Comparison of ENCODE assay signal across 17 cellular contexts in the genomic region with DNA sequence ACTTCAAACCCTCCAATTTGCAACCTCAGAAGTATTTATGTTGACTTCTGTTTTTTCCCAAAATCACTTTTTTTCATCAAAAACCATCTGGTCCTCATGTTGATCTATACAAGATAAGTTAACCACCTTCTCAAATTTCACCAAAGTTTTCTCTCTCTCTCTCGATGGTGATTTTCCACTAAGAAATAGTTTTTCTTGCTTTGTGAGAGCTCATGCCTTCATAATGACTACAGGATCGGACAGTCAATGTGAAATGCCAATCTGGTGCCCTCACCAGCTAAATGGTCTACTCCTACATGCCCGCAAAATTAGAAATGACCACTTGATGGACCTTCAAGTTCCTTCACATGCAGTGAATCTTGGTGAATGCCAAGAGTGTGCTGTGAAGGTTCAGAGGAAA. TPM values are rescaled to one million over a fixed set of nuclear protein-coding genes. Genes with fewer than 3 reads are reported as not detected.
"Had no signal": no experiment of that assay in that cellular context is flagged by ENCODE, and none has a peak within 500 bp of the region (broad histone marks: within the 10 kb centered on the region; RNA-seq: fewer than 3 reads in every experiment).

No MANE protein-coding gene starts in this region.

- H3K27me3 ChIP-seq: breast epithelium, gastroesophageal sphincter, pancreas had no signal

- H3K4me2 ChIP-seq: neural progenitor cell had no signal

- H3K9me3 ChIP-seq: breast epithelium, gastroesophageal sphincter, pancreas, thoracic aorta had no signal

- H3K4me3 ChIP-seq: breast epithelium, gastroesophageal sphincter, neural progenitor cell, pancreas, thoracic aorta had no signal

- H3K9ac ChIP-seq: neural progenitor cell had no signal

- H3K36me3 ChIP-seq: breast epithelium, gastroesophageal sphincter, neural progenitor cell, pancreas, thoracic aorta had no signal

- H2AFZ ChIP-seq: neural progenitor cell had no signal

- FAIRE-seq: islet of Langerhans, pancreas had no signal

- DNase-seq: activated CD4-positive, CD25-positive, alpha-beta regulatory T cell treated with anti-CD3 and anti-CD28 coated beads, Interleukin-2, amount 50 U/mL, for 72 hours; activated naive CD8-positive, alpha-beta T cell treated with anti-CD3 and anti-CD28 coated beads for 36 hours; cerebellar nuclear complex; effector memory CD8-positive, alpha-beta T cell; midbrain; naive B cell; pancreas; stimulated activated CD4-positive, alpha-beta T cell treated with anti-CD3 and anti-CD28 coated beads, Interleukin-12 subunit alpha, Interleukin-12 subunit beta, amount 100 ng/mL, for 4 hours; stimulated activated CD4-positive, alpha-beta T cell treated with anti-CD3 and anti-CD28 coated beads, Interleukin-2, amount 100 ng/mL, for 24 hours had no signal

- ATAC-seq: effector memory CD8-positive, alpha-beta T cell; gastroesophageal sphincter; left lobe of liver; pancreas; stimulated activated effector memory CD8-positive, alpha-beta T cell treated with anti-CD3 and anti-CD28 coated beads, Interleukin-12 subunit alpha, Interleukin-12 subunit beta, amount 100 ng/mL, for 72 hours had no signal

- H3K4me1 ChIP-seq: breast epithelium, neural progenitor cell, pancreas had no signal

- H3K27ac ChIP-seq: breast epithelium, gastroesophageal sphincter, neural progenitor cell, pancreas, thoracic aorta had no signal

RNA-seq across cellular contexts. Expression of a gene that starts 40.4 kb away (rescaled TPM):
- total RNA-seq: lung microvascular endothelial cell had no signal
